ENCODE assay signal across 18 cellular contexts in the genomic region with DNA sequence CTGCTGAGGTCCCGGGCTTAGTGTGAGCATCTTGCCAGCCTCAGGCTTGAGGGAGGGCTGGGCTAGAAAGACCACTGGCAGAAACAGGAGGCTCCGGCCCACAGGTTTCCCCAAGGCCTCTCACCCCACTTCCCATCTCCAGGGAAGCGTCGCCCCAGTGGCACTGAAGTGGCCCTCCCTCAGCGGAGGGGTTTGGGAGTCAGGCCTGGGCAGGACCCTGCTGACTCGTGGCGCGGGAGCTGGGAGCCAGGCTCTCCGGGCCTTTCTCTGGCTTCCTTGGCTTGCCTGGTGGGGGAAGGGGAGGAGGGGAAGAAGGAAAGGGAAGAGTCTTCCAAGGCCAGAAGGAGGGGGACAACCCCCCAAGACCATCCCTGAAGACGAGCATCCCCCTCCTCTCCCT. TPM values are rescaled to one million over a fixed set of nuclear protein-coding genes. Genes with fewer than 3 reads are reported as not detected.
DNase-seq lines count a peak whose midpoint lies in the region; ATAC-seq and TF ChIP-seq lines count a peak whose summit lies in the region.
"Had no signal": no experiment of that assay in that cellular context is flagged by ENCODE, and none has a peak within 500 bp of the region (broad histone marks: within the 10 kb centered on the region; RNA-seq: fewer than 3 reads in every experiment).

No MANE protein-coding gene starts in this region.

- no peak overlapping the region for H3K27ac ChIP-seq in HCT116 (ENCODE audit: low read depth, low read length)
- H3K27ac ChIP-seq in RWPE1 = 0 out of 2 replicates have a peak overlapping the region, but pooled peaks have one; percentile 43
- H3K27ac ChIP-seq in mesendoderm (ENCODE audit: low read depth, low read length) = no peak overlapping the region
- H3K27ac ChIP-seq: A549, BLaER1 had no signal

- in situ Hi-C loops in GM13977 (cut with MboI; ENCODE audit: low pct_unique_long_range_greater_than_20kb, low sequenced_read_pairs, unreplicated experiment) = no loop called here
- in situ Hi-C loops in HAP-1 (cut with MboI; ENCODE audit: low sequenced_read_pairs) = loop anchor here (10.0 kb wide), 1 partner anchor 173 kb away; a partner anchor contains a TSS

- H3K36me3 Mint-ChIP-seq in Caco-2 (ENCODE audit: insufficient read depth, unreplicated experiment) = no peaks in the 10 kb centered on the region

- no peak overlapping the region for H3K4me3 Mint-ChIP-seq in Caco-2 (ENCODE audit: unreplicated experiment)
- H3K4me3 Mint-ChIP-seq: CD8-positive, alpha-beta memory T cell; GM23338; HFFc6 had no signal

- no peak for TF ChIP-seq RAD21 in HCT116 (IDR thresholded peaks at IDR 0.05; ENCODE audit: low read depth)

- H3K27ac Mint-ChIP-seq in Caco-2 (ENCODE audit: unreplicated experiment) = no peak overlapping the region
- H3K27ac Mint-ChIP-seq: CD8-positive, alpha-beta memory T cell; GM23338; HFFc6 had no signal

- peak overlapping the region; percentile 15 for H3K56ac ChIP-seq in mesendoderm (ENCODE audit: low read length)

- H3K4ac ChIP-seq in mesendoderm (ENCODE audit: low read depth, low read length) = no peak overlapping the region

- H3K4me2 ChIP-seq in HCT116 (ENCODE audit: low read length) (no peak overlapping the region), mesendoderm (ENCODE audit: low read length) (no peak overlapping the region)
- H3K4me2 ChIP-seq: A549, BLaER1, GM23338 had no signal

- no peak overlapping the region for H3K18ac ChIP-seq in mesendoderm (ENCODE audit: low read length)

- BruUV-seq in Caco-2 (replicated peaks; lab: Mats Ljungman, UMichigan) = TSS peak; percentile 81
- TSS peak; percentile 74 for BruUV-seq in HCT116 (replicated peaks; lab: Mats Ljungman, UMichigan)

- H4K8ac ChIP-seq in mesendoderm (ENCODE audit: low read depth, low read length) = no peak overlapping the region

- no peak overlapping the region for H3K9ac ChIP-seq in HCT116 (ENCODE audit: low read length)
- H3K9ac ChIP-seq in mesendoderm (ENCODE audit: low read length) = no peak overlapping the region
- H3K9ac ChIP-seq: BLaER1 had no signal

- no peaks in the 10 kb centered on the region for H4K20me1 ChIP-seq in HCT116 (ENCODE audit: insufficient read depth)
- H4K20me1 ChIP-seq: BLaER1 had no signal

- H3K23ac ChIP-seq in mesendoderm (ENCODE audit: low read length) = no peak overlapping the region

- H2BK120ac ChIP-seq in mesendoderm (ENCODE audit: low read depth, low read length) = no peak overlapping the region

- no CpG with 5 or more reads among the region's 10 CpGs for WGBS in mesendoderm (ENCODE audit: extremely low coverage, insufficient coverage, low lambda C conversion rate)

- H3K36me3 ChIP-seq in Caco-2 (ENCODE audit: control insufficient read depth, insufficient read depth, low read length) (no peaks in the 10 kb centered on the region), HCT116 (ENCODE audit: control insufficient read depth in 1 of 2, insufficient read depth in 2 of 2, low read length in 2 of 2) (no peaks in the 10 kb centered on the region), mesendoderm (ENCODE audit: control insufficient read depth, insufficient read depth, low read length) (no peaks in the 10 kb centered on the region), HAP-1 (replicated peaks) (no peaks in the 10 kb centered on the region)
- H3K36me3 ChIP-seq: BLaER1 had no signal

- H3K27me3 ChIP-seq in Caco-2 (replicated peaks; ENCODE audit: control insufficient read depth, insufficient read depth, low read length) (no peaks in the 10 kb centered on the region), HCT116 (ENCODE audit: insufficient read depth, low read length) (no peaks in the 10 kb centered on the region), mesendoderm (ENCODE audit: insufficient read depth, low read length, poor library complexity) (no peaks in the 10 kb centered on the region), HAP-1 (ENCODE audit: low read depth) (no peaks in the 10 kb centered on the region)
- H3K27me3 ChIP-seq: BLaER1 had no signal

- TF ChIP-seq CTCF in Caco-2 (IDR thresholded peaks at IDR 0.05; ENCODE audit: insufficient read depth in 1 of 2, low read depth in 1 of 2, low read length in 1 of 2, severe bottlenecking in 1 of 2, unreplicated experiment in 1 of 2) (no peak), HCT116 (IDR thresholded peaks at IDR 0.05 in 2 of 3, conservative IDR thresholded peaks at IDR 0.05 in 1 of 3; ENCODE audit: borderline replicate concordance in 1 of 3, insufficient read depth in 1 of 3, low read depth in 2 of 3, low read length in 2 of 3) (no peak), RWPE1 (conservative IDR thresholded peaks at IDR 0.05; ENCODE audit: low read depth) (no peak), GM13977 (IDR thresholded peaks at IDR 0.05; ENCODE audit: extremely low read depth, insufficient read depth, missing control alignments) (no peak)

- H3K4me3 ChIP-seq in Caco-2 (ENCODE audit: low read depth, low read length) (no peak overlapping the region), HCT116 (replicated peaks in 1 of 2; ENCODE audit: low read depth in 1 of 2, low read length in 2 of 2) (no peak overlapping the region), mesendoderm (ENCODE audit: low read length) (no peak overlapping the region), HAP-1 (no peak overlapping the region)
- H3K4me3 ChIP-seq: A549, BLaER1, GM23338, K562 had no signal

- no peak overlapping the region for H4K5ac ChIP-seq in mesendoderm (ENCODE audit: low read length)

- peaks cover 6% of the 10 kb centered on the region for H3K4me1 Mint-ChIP-seq in Caco-2 (ENCODE audit: low read depth, unreplicated experiment)

- no peak for DNase-seq in Caco-2
- no peak for DNase-seq in HCT116 (ENCODE audit: low read depth, low spot score)
- DNase-seq in RWPE1 (ENCODE audit: low spot score) = no peak
- DNase-seq in mesendoderm = no peak
- DNase-seq in activated naive CD4-positive, alpha-beta T cell (lab: John Stamatoyannopoulos, UW) = no peak
- DNase-seq in activated CD8-positive, alpha-beta memory T cell treated with anti-CD3 and anti-CD28 coated beads, Interleukin-2, amount 50 U/mL, for 4 hours = no peak
- DNase-seq in GM13977 (ENCODE audit: low spot score) = no peak
- no peak for DNase-seq in HAP-1 (ENCODE audit: low spot score in 2 of 2)
- DNase-seq: AML-193; CD8-positive, alpha-beta memory T cell; DMS 273 treated with DMSO at 0.1 percent for 48 hours; H9; HFFc6 had no signal

- CTCF ChIA-PET in Caco-2 (lab: Charles Lee) (interaction anchor here (0.6 kb wide), 1 partner anchor 98 kb away, joined by 3 read pairs; no protein-coding TSS in a partner anchor), HCT116 (lab: Charles Lee) (no interaction called here), RWPE1 (lab: Yijun Ruan, JAX) (interaction anchor here (1.1 kb wide), 1 partner anchor 162 kb away, joined by 3 read pairs; no protein-coding TSS in a partner anchor)

- H3K27me3 Mint-ChIP-seq in Caco-2 (ENCODE audit: insufficient read depth, unreplicated experiment) = no peaks in the 10 kb centered on the region

- H2BK15ac ChIP-seq in mesendoderm (replicated peaks; ENCODE audit: low read depth) = no peak overlapping the region

- no peak overlapping the region for H2AFZ ChIP-seq in HCT116 (ENCODE audit: low read depth, low read length, poor library complexity, severe bottlenecking)
- H2AFZ ChIP-seq: GM23338 had no signal

- intact Hi-C loops in Caco-2 (cut with micrococcal nuclease; ENCODE audit: unreplicated experiment) (no loop called here), HCT116 (cut with micrococcal nuclease) (loop anchor here (10.0 kb wide), 1 partner anchor 753 kb away; a partner anchor contains a TSS)

- H2BK5ac ChIP-seq in mesendoderm (ENCODE audit: low read length) = no peak overlapping the region

- POLR2A ChIA-PET in Caco-2 (lab: Charles Lee) = no interaction called here
- POLR2A ChIA-PET in HCT116 (lab: Charles Lee) = no interaction called here
- POLR2A ChIA-PET in RWPE1 (lab: Yijun Ruan, JAX; ENCODE audit: low non-redundant PET) = no interaction called here

- H3K79me1 ChIP-seq in mesendoderm (ENCODE audit: low read length) = no peaks in the 10 kb centered on the region

- no peaks in the 10 kb centered on the region for H3K9me3 ChIP-seq in Caco-2
- no peaks in the 10 kb centered on the region for H3K9me3 ChIP-seq in HCT116 (ENCODE audit: control insufficient read depth in 1 of 2, insufficient read depth in 1 of 2, low read depth in 1 of 2, low read length in 2 of 2)
- no peaks in the 10 kb centered on the region for H3K9me3 ChIP-seq in HAP-1
- H3K9me3 ChIP-seq: A549, BLaER1 had no signal

- H3K9me3 Mint-ChIP-seq in Caco-2 (ENCODE audit: unreplicated experiment) = no peaks in the 10 kb centered on the region
- H3K9me3 Mint-ChIP-seq: CD8-positive, alpha-beta memory T cell; GM23338; H9; HFFc6 had no signal

- ATAC-seq in HCT116 = no peak
- ATAC-seq: A549, GM23338, K562 had no signal

- H2AK5ac ChIP-seq in mesendoderm (ENCODE audit: low read length) = no peak overlapping the region

- RAD21 ChIA-PET in HCT116 (lab: Charles Lee; ENCODE audit: low non-redundant PET in 1 of 2, low total read pairs in 2 of 2, uncharacterized antibody in 2 of 2, unreplicated experiment in 2 of 2) = no interaction called here

- H3K79me2 ChIP-seq in HCT116 (ENCODE audit: insufficient read depth, low read length) = peaks cover 18% of the 10 kb centered on the region
- H3K79me2 ChIP-seq in mesendoderm (ENCODE audit: control insufficient read depth, insufficient read depth, low read length) = no peaks in the 10 kb centered on the region

- H3K9me2 ChIP-seq in HCT116 (ENCODE audit: insufficient read depth) = no peaks in the 10 kb centered on the region

- H3K4me1 ChIP-seq in Caco-2 (no peaks in the 10 kb centered on the region), HCT116 (ENCODE audit: control insufficient read depth in 1 of 2, insufficient read depth in 2 of 2, low read length in 2 of 2) (peaks cover 4 to 24% of the 10 kb centered on the region in 2 experiments; a peak in 3 of 4 replicates), mesendoderm (ENCODE audit: control insufficient read depth, low read depth, low read length) (no peaks in the 10 kb centered on the region), HAP-1 (no peaks in the 10 kb centered on the region)

- no peak for TF ChIP-seq POLR2A in HCT116 (IDR thresholded peaks at IDR 0.05; ENCODE audit: borderline replicate concordance, extremely low read depth, insufficient read depth, insufficient read length)

TF ChIP-seq in HCT116, 20 proteins besides CTCF, POLR2A, EP300 and RAD21 (continues in another document):
- TF ChIP-seq FOSL1 (IDR thresholded peaks at IDR 0.05; ENCODE audit: low read depth) (no peak), YY1 (IDR thresholded peaks at IDR 0.05; ENCODE audit: extremely low read depth, insufficient replicate concordance, low read depth, low read length) (no peak), SIN3A (IDR thresholded peaks at IDR 0.05; ENCODE audit: low read depth) (no peak), SRF (IDR thresholded peaks at IDR 0.05; ENCODE audit: low read depth) (no peak)

RNA-seq across cellular contexts. Expression of a gene that starts 7.2 kb away (rescaled TPM):
- total RNA-seq in Caco-2 (2022) = not detected in 2 replicates
- total RNA-seq in HCT116 (2021; ENCODE audit: unreplicated experiment) = 0.57 TPM
- polyA plus RNA-seq in HCT116 (2012) = 0.60 and 0.72 TPM in 2 replicates
- 0.04 TPM for polyA plus RNA-seq in mesendoderm (2013, experiment 1 of 2)
- 0.03 TPM for polyA plus RNA-seq in mesendoderm (2013, experiment 2 of 2)
- total RNA-seq: CD8-positive, alpha-beta memory T cell; Daoy; HFFc6; K562 had no signal
- polyA plus RNA-seq: CD8-positive, alpha-beta memory T cell; K562 had no signal

RNA-seq across cellular contexts. Expression of a gene that starts 13.4 kb away (rescaled TPM):
- total RNA-seq in Caco-2 (2022) (23.0 and 24.0 TPM in 2 replicates), HCT116 (2021; ENCODE audit: unreplicated experiment) (75.4 TPM)
- polyA plus RNA-seq in HCT116 (2012) = 98.1 and 129 TPM in 2 replicates
- 4.2 TPM for polyA plus RNA-seq in mesendoderm (2013, experiment 1 of 2)
- polyA plus RNA-seq in mesendoderm (2013, experiment 2 of 2) = 4.6 TPM
